28 cellular contexts compared by ENCODE assay signal in the genomic region with DNA sequence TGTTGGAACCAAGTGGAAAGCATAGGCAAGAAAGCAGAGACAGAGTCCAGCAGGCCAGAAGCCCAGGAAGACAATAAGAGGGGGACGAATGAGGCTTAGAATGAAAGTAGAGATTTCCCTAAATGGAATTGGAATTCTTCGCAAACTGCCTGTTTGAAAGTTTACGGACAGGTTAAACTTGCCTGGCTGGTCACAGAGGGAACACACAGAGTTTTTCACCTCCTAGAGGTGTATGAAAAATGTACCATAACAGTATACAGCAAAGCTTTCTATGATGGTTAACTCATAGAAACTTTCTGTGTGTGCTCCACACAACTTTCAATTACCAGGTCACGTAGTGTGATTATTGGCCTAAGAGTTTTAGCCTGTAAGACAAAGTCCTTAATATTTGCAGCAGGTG.
DNase-seq lines count a peak whose midpoint lies in the region; ATAC-seq and TF ChIP-seq lines count a peak whose summit lies in the region.
"Had no signal": no experiment of that assay in that cellular context is flagged by ENCODE, and none has a peak within 500 bp of the region (broad histone marks: within the 10 kb centered on the region; RNA-seq: fewer than 3 reads in every experiment).

No MANE protein-coding gene starts in this region.

- in situ Hi-C loops in mammary epithelial cell (cut with MboI; ENCODE audit: low sequenced_read_pairs in 2 of 2): no loop called here

- H3K9me3 ChIP-seq in mammary epithelial cell (replicated peaks; ENCODE audit: insufficient read depth, low read length) (no peaks in the 10 kb centered on the region), prostate gland (no peaks in the 10 kb centered on the region), upper lobe of right lung (no peaks in the 10 kb centered on the region)
- H3K9me3 ChIP-seq: left ventricle myocardium inferior had no signal

- no peak for ATAC-seq in upper lobe of right lung
- ATAC-seq: CD8-positive, alpha-beta T cell; HepG2; SK-N-SH treated with all-trans-retinoic acid at 6 μM for 48 hours; stimulated activated effector memory CD8-positive, alpha-beta T cell treated with anti-CD3 and anti-CD28 coated beads, Interleukin-12 subunit alpha, Interleukin-12 subunit beta, amount 100 ng/mL, for 72 hours had no signal

- TF ChIP-seq CTCF in mammary epithelial cell (conservative IDR thresholded peaks at IDR 0.05 in 1 of 2, IDR thresholded peaks at IDR 0.05 in 1 of 2; ENCODE audit: extremely low read depth in 1 of 2, insufficient read depth in 1 of 2, low read depth in 1 of 2, low read length in 2 of 2) (no peak), prostate gland (IDR thresholded peaks at IDR 0.05) (peak in 2 of 4 experiments; percentile 16 to 45), upper lobe of right lung (IDR thresholded peaks at IDR 0.05) (no peak)

- no TSS peak for BruUV-seq in mammary epithelial cell (replicated peaks; lab: Mats Ljungman, UMichigan)

- dilution Hi-C loops in mammary epithelial cell (cut with HindIII; ENCODE audit: low sequenced_read_pairs): loop anchor here (5.0 kb wide), 1 partner anchor 90 kb away; no protein-coding TSS in a partner anchor

- DNase-seq in HT-29 (ENCODE audit: low spot score) (peak; percentile 14), mammary epithelial cell (no peak), iPS-NIHi11 (ENCODE audit: low spot score) (peak; percentile 9), prostate gland (ENCODE audit: low spot score) (peak; percentile 56), upper lobe of right lung (no peak), NCI-H82 treated with DMSO at 0.1 percent for 48 hours (lab: John Stamatoyannopoulos, UW; ENCODE audit: unreplicated experiment) (no peak), pons (ENCODE audit: low spot score) (no peak)
- DNase-seq: activated CD4-positive, alpha-beta memory T cell treated with anti-CD3 and anti-CD28 coated beads, Interleukin-2, amount 10 ng/mL, durations not matched to agents 7 days and 5 days; activated CD8-positive, alpha-beta memory T cell treated with anti-CD3 and anti-CD28 coated beads, Interleukin-2, amount 50 U/mL, for 4 hours; activated naive CD4-positive, alpha-beta T cell treated with anti-CD3 and anti-CD28 coated beads, Interleukin-2, amount 50 U/mL, for 16 hours; brain microvascular endothelial cell; CD8-positive, alpha-beta T cell; EL; H9; islet precursor cell; Karpas-422; left ventricle myocardium inferior; NCI-H1417 treated with DMSO at 0.1 percent for 48 hours; NCI-H2029 treated with DMSO at 0.1 percent for 48 hours; NCI-H526; NK-92 treated with Interleukin-12 subunit alpha and Interleukin-12 subunit beta, amount 100 ng/mL, for 24 hours; occipital lobe; Right ventricle myocardium superior; substantia nigra had no signal

- H3K79me2 ChIP-seq in mammary epithelial cell (ENCODE audit: insufficient read depth, low read length): no peaks in the 10 kb centered on the region

- intact Hi-C loops in mammary epithelial cell (cut with micrococcal nuclease): loop anchor here (10.0 kb wide), 1 partner anchor 302 kb away; no protein-coding TSS in a partner anchor
- intact Hi-C loops in prostate gland (cut with DNase I): loop anchor here (10.0 kb wide), 1 partner anchor 248 kb away; no protein-coding TSS in a partner anchor
- intact Hi-C loops in upper lobe of right lung (cut with DNase I): no loop called here

- no peak overlapping the region for H3K4me2 ChIP-seq in mammary epithelial cell (ENCODE audit: insufficient read depth, low read depth, low read length)

- no peak overlapping the region for H3K9ac ChIP-seq in mammary epithelial cell (ENCODE audit: insufficient read depth, low read length)

- TF ChIP-seq POLR2A in prostate gland (IDR thresholded peaks at IDR 0.05): no peak

- H4K20me1 ChIP-seq in mammary epithelial cell (ENCODE audit: insufficient read depth, low read length): no peaks in the 10 kb centered on the region

- H3K36me3 ChIP-seq in mammary epithelial cell (ENCODE audit: insufficient read depth, low read length) (no peaks in the 10 kb centered on the region), prostate gland (no peaks in the 10 kb centered on the region), upper lobe of right lung (no peaks in the 10 kb centered on the region)
- H3K36me3 ChIP-seq: brain microvascular endothelial cell, left ventricle myocardium inferior had no signal

- WGBS in mammary epithelial cell (ENCODE audit: low coverage, missing lambda C conversion rate): 84% methylated on average over 4 of the region's 4 CpGs
- WGBS in prostate gland: 49% methylated on average over 4 of the region's 4 CpGs

- H3K27me3 ChIP-seq in mammary epithelial cell (ENCODE audit: insufficient read depth, low read length) (no peaks in the 10 kb centered on the region), prostate gland (replicated peaks; ENCODE audit: insufficient read depth) (no peaks in the 10 kb centered on the region), upper lobe of right lung (no peaks in the 10 kb centered on the region)
- H3K27me3 ChIP-seq: brain microvascular endothelial cell had no signal

- H3K27ac ChIP-seq in mammary epithelial cell (ENCODE audit: insufficient read depth, low read depth, low read length) (no peak overlapping the region), prostate gland (peak overlapping the region; percentile 18 to 69), upper lobe of right lung (no peak overlapping the region)
- H3K27ac ChIP-seq: brain microvascular endothelial cell, epithelial cell of prostate had no signal

- CTCF ChIA-PET in mammary epithelial cell (lab: Charles Lee; ENCODE audit: low non-redundant PET): no interaction called here

- H2AFZ ChIP-seq in mammary epithelial cell (ENCODE audit: low read depth, low read length): peak overlapping the region; percentile 6

- H3K4me1 ChIP-seq in mammary epithelial cell (ENCODE audit: insufficient read depth, low read length): no peaks in the 10 kb centered on the region
- H3K4me1 ChIP-seq in prostate gland (replicated peaks): peaks cover 16% of the 10 kb centered on the region
- peaks cover 34% of the 10 kb centered on the region for H3K4me1 ChIP-seq in upper lobe of right lung

- H3K4me3 ChIP-seq in mammary epithelial cell (replicated peaks in 1 of 3; ENCODE audit: insufficient read depth in 1 of 3, low read depth in 2 of 3, low read length in 3 of 3) (no peak overlapping the region), prostate gland (no peak overlapping the region), upper lobe of right lung (no peak overlapping the region)
- H3K4me3 ChIP-seq: left ventricle myocardium inferior had no signal

Comparison
In these comparisons a context has a peak if more than half of its experiments do, and no peak if none do; other contexts are left out.
1. DNase-seq: peak in HT-29 (single experiment), iPS-NIHi11 (single experiment) and prostate gland (single experiment); none in mammary epithelial cell (single experiment), upper lobe of right lung (single experiment), NCI-H82 treated with DMSO at 0.1 percent for 48 hours (single experiment) and pons (single experiment).
2. H3K27ac ChIP-seq: peak in prostate gland (2 of 2); none in mammary epithelial cell (single experiment) and upper lobe of right lung (single experiment).